ENCODE assay signal across 27 cellular contexts in genomic region chr15:70427120-70427519, GRCh38.
A peak's percentile ranks its signal among the peaks of the same experiment; 100 is the strongest.
DNase-seq lines count a peak whose midpoint lies in the region; ATAC-seq and TF ChIP-seq lines count a peak whose summit lies in the region.
"Had no signal": no experiment of that assay in that cellular context is flagged by ENCODE, and none has a peak within 500 bp of the region (broad histone marks: within the 10 kb centered on the region; RNA-seq: fewer than 3 reads in every experiment).

No MANE protein-coding gene starts in this region.

- WGBS in mammary epithelial cell (ENCODE audit: low coverage, missing lambda C conversion rate): 97% methylated on average over 7 of the region's 7 CpGs

- dilution Hi-C loops in mammary epithelial cell (cut with HindIII; ENCODE audit: low sequenced_read_pairs): loop anchor here (5.0 kb wide), 1 partner anchor 85 kb away; no protein-coding TSS in a partner anchor

- peaks cover 6% of the 10 kb centered on the region for H3K36me3 Mint-ChIP-seq in MCF 10A (ENCODE audit: insufficient read depth, unreplicated experiment)
- H3K36me3 Mint-ChIP-seq in activated naive CD8-positive, alpha-beta T cell treated with anti-CD3 and anti-CD28 coated beads, Interleukin-2, amount 50 U/mL, for 24 hours (ENCODE audit: low read depth): no peaks in the 10 kb centered on the region
- H3K36me3 Mint-ChIP-seq: IgD-negative memory B cell had no signal

- no peaks in the 10 kb centered on the region for H3K27me3 ChIP-seq in mammary epithelial cell (ENCODE audit: insufficient read depth, low read length)
- H3K27me3 ChIP-seq: MG63, neutrophil, tibial nerve had no signal

- intact Hi-C loops in MCF 10A (cut with micrococcal nuclease): no loop called here
- intact Hi-C loops in mammary epithelial cell (cut with micrococcal nuclease): no loop called here

- H2AFZ ChIP-seq in mammary epithelial cell (ENCODE audit: low read depth, low read length): no peak overlapping the region

- no peak overlapping the region for H3K4me2 ChIP-seq in mammary epithelial cell (ENCODE audit: insufficient read depth, low read depth, low read length)

- H3K27ac Mint-ChIP-seq in MCF 10A (ENCODE audit: low read depth, unreplicated experiment): no peak overlapping the region
- no peak overlapping the region for H3K27ac Mint-ChIP-seq in activated naive CD8-positive, alpha-beta T cell treated with anti-CD3 and anti-CD28 coated beads, Interleukin-2, amount 50 U/mL, for 24 hours
- H3K27ac Mint-ChIP-seq: activated CD4-positive, alpha-beta T cell treated with anti-CD3 and anti-CD28 coated beads, Interleukin-2, amount 10 ng/mL, durations not matched to agents 7 days and 5 days; activated CD8-positive, alpha-beta memory T cell treated with anti-CD3 and anti-CD28 coated beads, Interleukin-2, amount 10 ng/mL, durations not matched to agents 7 days and 5 days; activated naive CD4-positive, alpha-beta T cell treated with anti-CD3 and anti-CD28 coated beads, Interleukin-2, amount 10 ng/mL, durations not matched to agents 7 days and 5 days; activated T-helper 1 cell treated with anti-CD3 and anti-CD28 coated beads, Interleukin-12 subunit alpha, Interleukin-12 subunit beta, Interleukin-2, Interleukin-4 antibody, amounts not matched to agents 30 ng/mL and 10 ng/mL and 1 ng/mL, durations not matched to agents 14 hours and 24 hours and 36 hours; CD8-positive, alpha-beta memory T cell; IgD-negative memory B cell; T-helper 2 cell treated with Interferon-gamma antibody and Interleukin-4, amounts not matched to agents 5 μg/mL and 100 μg/mL, for 36 hours had no signal

- peaks cover 31% of the 10 kb centered on the region for H3K4me1 ChIP-seq in mammary epithelial cell (ENCODE audit: insufficient read depth, low read length)
- H3K4me1 ChIP-seq: prostate gland, tibial nerve had no signal

- peaks cover 26% of the 10 kb centered on the region for H3K4me1 Mint-ChIP-seq in MCF 10A (ENCODE audit: insufficient read depth, unreplicated experiment)
- peaks cover 17% of the 10 kb centered on the region for H3K4me1 Mint-ChIP-seq in activated naive CD8-positive, alpha-beta T cell treated with anti-CD3 and anti-CD28 coated beads, Interleukin-2, amount 50 U/mL, for 24 hours

- POLR2A ChIA-PET in MCF 10A (lab: Yijun Ruan, JAX): interaction anchor here (0.6 to 1.1 kb wide), 4 partner anchors 35 to 328 kb away, joined by 3 to 6 read pairs (median 4); no protein-coding TSS in a partner anchor

- no peak overlapping the region for H3K4me3 Mint-ChIP-seq in MCF 10A (ENCODE audit: unreplicated experiment)
- H3K4me3 Mint-ChIP-seq in activated naive CD8-positive, alpha-beta T cell treated with anti-CD3 and anti-CD28 coated beads, Interleukin-2, amount 50 U/mL, for 24 hours: no peak overlapping the region
- H3K4me3 Mint-ChIP-seq: activated CD4-positive, alpha-beta T cell treated with anti-CD3 and anti-CD28 coated beads, Interleukin-2, amount 10 ng/mL, durations not matched to agents 7 days and 5 days; activated CD8-positive, alpha-beta memory T cell treated with anti-CD3 and anti-CD28 coated beads, Interleukin-2, amount 10 ng/mL, durations not matched to agents 7 days and 5 days; activated naive CD4-positive, alpha-beta T cell treated with anti-CD3 and anti-CD28 coated beads, Interleukin-2, amount 10 ng/mL, durations not matched to agents 7 days and 5 days; activated T-helper 1 cell treated with anti-CD3 and anti-CD28 coated beads, Interleukin-12 subunit alpha, Interleukin-12 subunit beta, Interleukin-2, Interleukin-4 antibody, amounts not matched to agents 30 ng/mL and 10 ng/mL and 1 ng/mL, durations not matched to agents 14 hours and 24 hours and 36 hours; CD8-positive, alpha-beta memory T cell; IgD-negative memory B cell; T-helper 2 cell treated with Interferon-gamma antibody and Interleukin-4, amounts not matched to agents 5 μg/mL and 100 μg/mL, for 36 hours had no signal

- H3K36me3 ChIP-seq in mammary epithelial cell (ENCODE audit: insufficient read depth, low read length): no peaks in the 10 kb centered on the region
- H3K36me3 ChIP-seq: MG63, neutrophil, prostate gland, tibial nerve, WERI-Rb-1 had no signal

- H3K27ac ChIP-seq in mammary epithelial cell (ENCODE audit: insufficient read depth, low read depth, low read length): no peak overlapping the region
- H3K27ac ChIP-seq: 22Rv1, neutrophil, prostate gland, tibial nerve, WERI-Rb-1 had no signal

- H3K79me2 ChIP-seq in mammary epithelial cell (ENCODE audit: insufficient read depth, low read length): no peaks in the 10 kb centered on the region

- CTCF ChIA-PET in MCF 10A (lab: Yijun Ruan, JAX) (interaction anchor here (0.6 to 2.1 kb wide), 4 partner anchors 10 to 253 kb away, joined by 3 to 11 read pairs (median 4); no protein-coding TSS in a partner anchor), mammary epithelial cell (lab: Charles Lee; ENCODE audit: low non-redundant PET) (interaction anchor here (0.7 kb wide), 1 partner anchor 99 kb away, joined by 5 read pairs; no protein-coding TSS in a partner anchor)

- no peak overlapping the region for H3K9ac ChIP-seq in mammary epithelial cell (ENCODE audit: insufficient read depth, low read length)

- no peaks in the 10 kb centered on the region for H3K9me3 ChIP-seq in mammary epithelial cell (replicated peaks; ENCODE audit: insufficient read depth, low read length)
- H3K9me3 ChIP-seq: neutrophil, prostate gland had no signal

- H3K4me3 ChIP-seq in mammary epithelial cell (replicated peaks in 1 of 3; ENCODE audit: insufficient read depth in 1 of 3, low read depth in 2 of 3, low read length in 3 of 3): no peak overlapping the region
- no peak overlapping the region for H3K4me3 ChIP-seq in fibroblast of the aortic adventitia (ENCODE audit: low read depth, low read length)
- H3K4me3 ChIP-seq: MG63, prostate gland, tibial nerve had no signal

- peak; percentile 3 for TF ChIP-seq CTCF in MCF 10A (IDR thresholded peaks at IDR 0.05; ENCODE audit: unreplicated experiment)
- peak in 1 of 2 donors; percentile 9 for TF ChIP-seq CTCF in mammary epithelial cell (conservative IDR thresholded peaks at IDR 0.05 in 1 of 2, IDR thresholded peaks at IDR 0.05 in 1 of 2; ENCODE audit: extremely low read depth in 1 of 2, insufficient read depth in 1 of 2, low read depth in 1 of 2, low read length in 2 of 2)
- TF ChIP-seq CTCF in fibroblast of the aortic adventitia (IDR thresholded peaks at IDR 0.05; ENCODE audit: insufficient read depth, low read length): peak; percentile 15

- ATAC-seq in SK-N-SH treated with all-trans-retinoic acid at 6 μM for 48 hours: peak; percentile 41; the same call in 2 of the 3 replicates
- ATAC-seq in activated naive CD8-positive, alpha-beta T cell treated with anti-CD3 and anti-CD28 coated beads, Interleukin-2, amount 50 U/mL, for 24 hours: no peak
- no peak for ATAC-seq in GM19463 (IDR thresholded peaks at IDR 0.05; ENCODE audit: unreplicated experiment)
- no peak for ATAC-seq in HG03196 (IDR thresholded peaks at IDR 0.05; ENCODE audit: unreplicated experiment)
- ATAC-seq: activated CD8-positive, alpha-beta memory T cell treated with anti-CD3 and anti-CD28 coated beads, Interleukin-2, amount 10 ng/mL, durations not matched to agents 7 days and 5 days had no signal

- no peaks in the 10 kb centered on the region for H3K9me3 Mint-ChIP-seq in MCF 10A (ENCODE audit: unreplicated experiment)
- H3K9me3 Mint-ChIP-seq in activated naive CD8-positive, alpha-beta T cell treated with anti-CD3 and anti-CD28 coated beads, Interleukin-2, amount 50 U/mL, for 24 hours: no peaks in the 10 kb centered on the region

- peak; percentile 45 for DNase-seq in MCF 10A (ENCODE audit: unreplicated experiment)
- no peak for DNase-seq in mammary epithelial cell
- no peak for DNase-seq in fibroblast of the aortic adventitia (ENCODE audit: low read depth)
- DNase-seq in activated naive CD8-positive, alpha-beta T cell treated with anti-CD3 and anti-CD28 coated beads, Interleukin-2, amount 50 U/mL, for 24 hours: no peak
- DNase-seq in COR-L47 (lab: John Stamatoyannopoulos, UW): no peak
- DNase-seq: activated CD4-positive, alpha-beta T cell treated with anti-CD3 and anti-CD28 coated beads, Interleukin-2, amount 10 ng/mL, durations not matched to agents 7 days and 5 days; activated CD8-positive, alpha-beta memory T cell treated with anti-CD3 and anti-CD28 coated beads, Interleukin-2, amount 10 ng/mL, durations not matched to agents 7 days and 5 days; activated naive CD4-positive, alpha-beta T cell treated with anti-CD3 and anti-CD28 coated beads, Interleukin-2, amount 10 ng/mL, durations not matched to agents 7 days and 5 days; AML-193; CD8-positive, alpha-beta memory T cell; GDM1; NCI-H1417 treated with DMSO at 0.1 percent for 48 hours; NCI-H2081 treated with DMSO at 0.1 percent for 48 hours; NCI-H446 treated with DMSO at 0.1 percent for 48 hours; stimulated activated CD8-positive, alpha-beta memory T cell treated with anti-CD3 and anti-CD28 coated beads, Interleukin-4, amount 100 ng/mL, for 48 hours; WERI-Rb-1 had no signal

- no peaks in the 10 kb centered on the region for H4K20me1 ChIP-seq in mammary epithelial cell (ENCODE audit: insufficient read depth, low read length)

- in situ Hi-C loops in mammary epithelial cell (cut with MboI; ENCODE audit: low sequenced_read_pairs in 2 of 2): no loop called here

- H3K27me3 Mint-ChIP-seq in MCF 10A (ENCODE audit: insufficient read depth, unreplicated experiment): peaks cover 26% of the 10 kb centered on the region
- peaks cover 10% of the 10 kb centered on the region for H3K27me3 Mint-ChIP-seq in activated naive CD8-positive, alpha-beta T cell treated with anti-CD3 and anti-CD28 coated beads, Interleukin-2, amount 50 U/mL, for 24 hours
- H3K27me3 Mint-ChIP-seq: IgD-negative memory B cell had no signal

- BruUV-seq in MCF 10A (replicated peaks; lab: Mats Ljungman, UMichigan) (no TSS peak), mammary epithelial cell (replicated peaks; lab: Mats Ljungman, UMichigan) (no TSS peak)

TF ChIP-seq in SK-N-SH treated with all-trans-retinoic acid at 6 μM for 48 hours, 23 proteins besides CTCF, POLR2A, EP300 and RAD21 (continues in another document):
- no peak for TF ChIP-seq PPARA (CRISPR knock-in tag; IDR thresholded peaks at IDR 0.05; ENCODE audit: borderline replicate concordance)
- TF ChIP-seq ZC3H10 (CRISPR knock-in tag; IDR thresholded peaks at IDR 0.05): no peak
